Comparison of ENCODE assay signal across 1 cellular context in genomic region chr17:7356072-7356549, GRCh38.
TF ChIP-seq lines count a peak whose summit lies in the region.

No MANE protein-coding gene starts in this region.

TF ChIP-seq in K562, 482 proteins besides CTCF, POLR2A, EP300 and RAD21 (continued from another document and continues in another):
- TF ChIP-seq SMC3 (conservative IDR thresholded peaks at IDR 0.05; ENCODE audit: insufficient read depth, low read depth, low read length) (peak; percentile 79), NUFIP1 (IDR thresholded peaks at IDR 0.05; ENCODE audit: partially characterized antibody) (no peak), GTF2F1 (IDR thresholded peaks at IDR 0.05; ENCODE audit: low read depth, low read length) (no peak), FOXK2 (conservative IDR thresholded peaks at IDR 0.05 in 1 of 2, IDR thresholded peaks at IDR 0.05 in 1 of 2; ENCODE audit: low read depth in 2 of 2) (no peak), POLR2B (IDR thresholded peaks at IDR 0.05; ENCODE audit: low read depth, partially characterized antibody) (no peak), HLTF (IDR thresholded peaks at IDR 0.05) (no peak), ILK (tag; IDR thresholded peaks at IDR 0.05; ENCODE audit: borderline replicate concordance, low read depth) (no peak), SP2 (IDR thresholded peaks at IDR 0.05; ENCODE audit: extremely low read depth, low read depth, low read length, poor library complexity, severe bottlenecking) (no peak), EWSR1 (IDR thresholded peaks at IDR 0.05; ENCODE audit: borderline replicate concordance, low read depth, partially characterized antibody) (no peak), RBM14 (IDR thresholded peaks at IDR 0.05; ENCODE audit: borderline replicate concordance, insufficient read depth, low read depth, low read length) (no peak), RB1 (IDR thresholded peaks at IDR 0.05; ENCODE audit: low read depth) (peak; percentile 42; the same call in 1 of the 2 replicates), ZNF3 (CRISPR knock-in tag; IDR thresholded peaks at IDR 0.05) (no peak), TRIM25 (IDR thresholded peaks at IDR 0.05; ENCODE audit: borderline replicate concordance) (no peak), THAP7 (CRISPR knock-in tag; IDR thresholded peaks at IDR 0.05) (no peak), XRCC5 (IDR thresholded peaks at IDR 0.05; ENCODE audit: low read depth, low read length) (peak; percentile 80; the same call in 1 of the 2 replicates), ERF (CRISPR knock-in tag; IDR thresholded peaks at IDR 0.05) (no peak), SETDB1 (IDR thresholded peaks at IDR 0.05; ENCODE audit: low read length) (no peak), RBM15 (IDR thresholded peaks at IDR 0.05; ENCODE audit: insufficient read depth, low read length) (no peak), ZNF395 (CRISPR knock-in tag; IDR thresholded peaks at IDR 0.05) (no peak), KLF6 (CRISPR knock-in tag; IDR thresholded peaks at IDR 0.05; ENCODE audit: borderline replicate concordance) (no peak), HDGF (IDR thresholded peaks at IDR 0.05) (no peak), RHOXF2B (CRISPR knock-in tag; conservative IDR thresholded peaks at IDR 0.05) (no peak), TARDBP (IDR thresholded peaks at IDR 0.05) (no peak), ZNF140 (CRISPR knock-in tag; IDR thresholded peaks at IDR 0.05) (no peak), RNF2 (IDR thresholded peaks at IDR 0.05) (no peak), PHF21A (IDR thresholded peaks at IDR 0.05; ENCODE audit: borderline replicate concordance, low read depth) (no peak), BCL6 (CRISPR knock-in tag; IDR thresholded peaks at IDR 0.05) (no peak), KLF13 (tag; IDR thresholded peaks at IDR 0.05; ENCODE audit: borderline replicate concordance, low read depth) (0 out of 2 replicates have a peak, but pooled peaks have one; percentile 18)
- TF ChIP-seq, protein P1, sequence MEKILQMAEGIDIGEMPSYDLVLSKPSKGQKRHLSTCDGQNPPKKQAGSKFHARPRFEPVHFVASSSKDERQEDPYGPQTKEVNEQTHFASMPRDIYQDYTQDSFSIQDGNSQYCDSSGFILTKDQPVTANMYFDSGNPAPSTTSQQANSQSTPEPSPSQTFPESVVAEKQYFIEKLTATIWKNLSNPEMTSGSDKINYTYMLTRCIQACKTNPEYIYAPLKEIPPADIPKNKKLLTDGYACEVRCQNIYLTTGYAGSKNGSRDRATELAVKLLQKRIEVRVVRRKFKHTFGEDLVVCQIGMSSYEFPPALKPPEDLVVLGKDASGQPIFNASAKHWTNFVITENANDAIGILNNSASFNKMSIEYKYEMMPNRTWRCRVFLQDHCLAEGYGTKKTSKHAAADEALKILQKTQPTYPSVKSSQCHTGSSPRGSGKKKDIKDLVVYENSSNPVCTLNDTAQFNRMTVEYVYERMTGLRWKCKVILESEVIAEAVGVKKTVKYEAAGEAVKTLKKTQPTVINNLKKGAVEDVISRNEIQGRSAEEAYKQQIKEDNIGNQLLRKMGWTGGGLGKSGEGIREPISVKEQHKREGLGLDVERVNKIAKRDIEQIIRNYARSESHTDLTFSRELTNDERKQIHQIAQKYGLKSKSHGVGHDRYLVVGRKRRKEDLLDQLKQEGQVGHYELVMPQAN (IDR thresholded peaks at IDR 0.05; ENCODE audit: borderline replicate concordance): no peak
- TF ChIP-seq, protein P2, sequence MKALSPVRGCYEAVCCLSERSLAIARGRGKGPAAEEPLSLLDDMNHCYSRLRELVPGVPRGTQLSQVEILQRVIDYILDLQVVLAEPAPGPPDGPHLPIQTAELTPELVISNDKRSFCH (CRISPR knock-in tag; IDR thresholded peaks at IDR 0.05): no peak
- TF ChIP-seq, protein P2 (tag; IDR thresholded peaks at IDR 0.05): no peak
- TF ChIP-seq, protein P3, sequence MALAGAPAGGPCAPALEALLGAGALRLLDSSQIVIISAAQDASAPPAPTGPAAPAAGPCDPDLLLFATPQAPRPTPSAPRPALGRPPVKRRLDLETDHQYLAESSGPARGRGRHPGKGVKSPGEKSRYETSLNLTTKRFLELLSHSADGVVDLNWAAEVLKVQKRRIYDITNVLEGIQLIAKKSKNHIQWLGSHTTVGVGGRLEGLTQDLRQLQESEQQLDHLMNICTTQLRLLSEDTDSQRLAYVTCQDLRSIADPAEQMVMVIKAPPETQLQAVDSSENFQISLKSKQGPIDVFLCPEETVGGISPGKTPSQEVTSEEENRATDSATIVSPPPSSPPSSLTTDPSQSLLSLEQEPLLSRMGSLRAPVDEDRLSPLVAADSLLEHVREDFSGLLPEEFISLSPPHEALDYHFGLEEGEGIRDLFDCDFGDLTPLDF (CRISPR knock-in tag; IDR thresholded peaks at IDR 0.05): no peak
- TF ChIP-seq, protein P4, sequence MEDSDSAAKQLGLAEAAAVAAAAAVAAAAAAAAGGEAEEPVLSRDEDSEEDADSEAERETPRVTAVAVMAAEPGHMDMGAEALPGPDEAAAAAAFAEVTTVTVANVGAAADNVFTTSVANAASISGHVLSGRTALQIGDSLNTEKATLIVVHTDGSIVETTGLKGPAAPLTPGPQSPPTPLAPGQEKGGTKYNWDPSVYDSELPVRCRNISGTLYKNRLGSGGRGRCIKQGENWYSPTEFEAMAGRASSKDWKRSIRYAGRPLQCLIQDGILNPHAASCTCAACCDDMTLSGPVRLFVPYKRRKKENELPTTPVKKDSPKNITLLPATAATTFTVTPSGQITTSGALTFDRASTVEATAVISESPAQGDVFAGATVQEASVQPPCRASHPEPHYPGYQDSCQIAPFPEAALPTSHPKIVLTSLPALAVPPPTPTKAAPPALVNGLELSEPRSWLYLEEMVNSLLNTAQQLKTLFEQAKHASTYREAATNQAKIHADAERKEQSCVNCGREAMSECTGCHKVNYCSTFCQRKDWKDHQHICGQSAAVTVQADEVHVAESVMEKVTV (CRISPR knock-in tag; IDR thresholded peaks at IDR 0.05): peak; percentile 50
- TF ChIP-seq, protein P5, sequence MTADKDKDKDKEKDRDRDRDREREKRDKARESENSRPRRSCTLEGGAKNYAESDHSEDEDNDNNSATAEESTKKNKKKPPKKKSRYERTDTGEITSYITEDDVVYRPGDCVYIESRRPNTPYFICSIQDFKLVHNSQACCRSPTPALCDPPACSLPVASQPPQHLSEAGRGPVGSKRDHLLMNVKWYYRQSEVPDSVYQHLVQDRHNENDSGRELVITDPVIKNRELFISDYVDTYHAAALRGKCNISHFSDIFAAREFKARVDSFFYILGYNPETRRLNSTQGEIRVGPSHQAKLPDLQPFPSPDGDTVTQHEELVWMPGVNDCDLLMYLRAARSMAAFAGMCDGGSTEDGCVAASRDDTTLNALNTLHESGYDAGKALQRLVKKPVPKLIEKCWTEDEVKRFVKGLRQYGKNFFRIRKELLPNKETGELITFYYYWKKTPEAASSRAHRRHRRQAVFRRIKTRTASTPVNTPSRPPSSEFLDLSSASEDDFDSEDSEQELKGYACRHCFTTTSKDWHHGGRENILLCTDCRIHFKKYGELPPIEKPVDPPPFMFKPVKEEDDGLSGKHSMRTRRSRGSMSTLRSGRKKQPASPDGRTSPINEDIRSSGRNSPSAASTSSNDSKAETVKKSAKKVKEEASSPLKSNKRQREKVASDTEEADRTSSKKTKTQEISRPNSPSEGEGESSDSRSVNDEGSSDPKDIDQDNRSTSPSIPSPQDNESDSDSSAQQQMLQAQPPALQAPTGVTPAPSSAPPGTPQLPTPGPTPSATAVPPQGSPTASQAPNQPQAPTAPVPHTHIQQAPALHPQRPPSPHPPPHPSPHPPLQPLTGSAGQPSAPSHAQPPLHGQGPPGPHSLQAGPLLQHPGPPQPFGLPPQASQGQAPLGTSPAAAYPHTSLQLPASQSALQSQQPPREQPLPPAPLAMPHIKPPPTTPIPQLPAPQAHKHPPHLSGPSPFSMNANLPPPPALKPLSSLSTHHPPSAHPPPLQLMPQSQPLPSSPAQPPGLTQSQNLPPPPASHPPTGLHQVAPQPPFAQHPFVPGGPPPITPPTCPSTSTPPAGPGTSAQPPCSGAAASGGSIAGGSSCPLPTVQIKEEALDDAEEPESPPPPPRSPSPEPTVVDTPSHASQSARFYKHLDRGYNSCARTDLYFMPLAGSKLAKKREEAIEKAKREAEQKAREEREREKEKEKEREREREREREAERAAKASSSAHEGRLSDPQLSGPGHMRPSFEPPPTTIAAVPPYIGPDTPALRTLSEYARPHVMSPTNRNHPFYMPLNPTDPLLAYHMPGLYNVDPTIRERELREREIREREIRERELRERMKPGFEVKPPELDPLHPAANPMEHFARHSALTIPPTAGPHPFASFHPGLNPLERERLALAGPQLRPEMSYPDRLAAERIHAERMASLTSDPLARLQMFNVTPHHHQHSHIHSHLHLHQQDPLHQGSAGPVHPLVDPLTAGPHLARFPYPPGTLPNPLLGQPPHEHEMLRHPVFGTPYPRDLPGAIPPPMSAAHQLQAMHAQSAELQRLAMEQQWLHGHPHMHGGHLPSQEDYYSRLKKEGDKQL (CRISPR knock-in tag; IDR thresholded peaks at IDR 0.05; ENCODE audit: borderline replicate concordance): no peak
